10 cellular contexts compared by ENCODE assay signal in the genomic region with DNA sequence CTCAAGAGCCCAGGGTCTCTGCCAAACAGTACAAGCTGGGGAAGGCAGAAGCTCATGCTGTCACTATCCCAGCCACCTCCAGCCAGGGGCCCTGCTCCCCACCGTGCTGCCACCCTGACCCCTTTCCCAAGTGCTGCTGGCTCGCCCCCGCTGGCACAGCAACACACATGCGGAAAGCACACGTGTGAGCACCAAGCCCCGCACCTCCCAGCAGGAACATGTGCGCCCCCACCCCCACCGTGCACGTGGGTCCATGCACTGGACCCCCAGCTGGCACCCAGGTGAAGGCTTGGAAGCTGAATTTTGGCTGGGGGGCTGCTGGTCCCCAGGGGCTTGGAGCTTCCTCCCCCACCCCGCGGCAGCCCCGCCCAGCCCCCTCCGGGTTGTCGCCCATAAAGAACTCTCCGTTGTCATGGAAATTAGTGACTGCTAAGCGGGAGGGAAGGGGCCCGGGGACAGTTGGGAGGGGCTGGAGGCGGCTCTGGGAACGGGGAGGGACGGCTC. TPM values are rescaled to one million over a fixed set of nuclear protein-coding genes. Genes with fewer than 3 reads are reported as not detected.
DNase-seq lines count a peak whose midpoint lies in the region; ATAC-seq and TF ChIP-seq lines count a peak whose summit lies in the region.
"Had no signal": no experiment of that assay in that cellular context is flagged by ENCODE, and none has a peak within 500 bp of the region (broad histone marks: within the 10 kb centered on the region; RNA-seq: fewer than 3 reads in every experiment).

No MANE protein-coding gene starts in this region.

- H3K4me3 ChIP-seq in breast epithelium: peak overlapping the region; percentile 28 to 63 (median 44)
- H3K4me3 ChIP-seq in iPS-15b (ENCODE audit: low read depth, low read length): peak overlapping the region; percentile 72
- peak overlapping the region; percentile 13 to 48 (median 28) for H3K4me3 ChIP-seq in tibial nerve

- ATAC-seq in HG03442 (IDR thresholded peaks at IDR 0.05; ENCODE audit: unreplicated experiment): no peak

- TF ChIP-seq CTCF in breast epithelium (IDR thresholded peaks at IDR 0.05) (no peak), MCF 10A (IDR thresholded peaks at IDR 0.05; ENCODE audit: unreplicated experiment) (no peak), tibial nerve (IDR thresholded peaks at IDR 0.05) (no peak)

- intact Hi-C loops in breast epithelium (cut with DNase I; ENCODE audit: low total_unique reads) (loop anchor here (2.0 to 10.0 kb wide), 2 partner anchors 318 to 1864 kb away; no protein-coding TSS in a partner anchor), MCF 10A (cut with micrococcal nuclease) (no loop called here)

- POLR2A ChIA-PET in MCF 10A (lab: Yijun Ruan, JAX): no interaction called here

- peaks cover 3 to 22% of the 10 kb centered on the region in 2 donors for H3K27me3 ChIP-seq in breast epithelium
- peaks cover 16% of the 10 kb centered on the region for H3K27me3 ChIP-seq in iPS-15b (ENCODE audit: control insufficient read depth, insufficient read depth, low read length)
- H3K27me3 ChIP-seq in tibial nerve: peaks cover 0 to 45% of the 10 kb centered on the region in 2 donors

- H3K9ac ChIP-seq in iPS-15b (ENCODE audit: low read depth, low read length): no peak overlapping the region

- WGBS in tibial nerve, 2 donors: 0 to 2% methylated on average over 5 to 18 of the region's 20 CpGs

- no peaks in the 10 kb centered on the region for H3K4me1 Mint-ChIP-seq in MCF 10A (ENCODE audit: insufficient read depth, unreplicated experiment)

- no peak overlapping the region for H3K27ac Mint-ChIP-seq in MCF 10A (ENCODE audit: low read depth, unreplicated experiment)

- no peak for TF ChIP-seq POLR2A in breast epithelium (IDR thresholded peaks at IDR 0.05)
- no peak for TF ChIP-seq POLR2A in tibial nerve (IDR thresholded peaks at IDR 0.05)

- no peak for DNase-seq in breast epithelium (ENCODE audit: low spot score in 2 of 2)
- DNase-seq in MCF 10A (ENCODE audit: unreplicated experiment): no peak
- peak; percentile 26 for DNase-seq in SKM-1 (lab: John Stamatoyannopoulos, UW; ENCODE audit: unreplicated experiment)
- no peak for DNase-seq in tibial nerve (ENCODE audit: low spot score in 2 of 2)
- no peak for DNase-seq in NCI-H1436 treated with DMSO at 0.1 percent for 48 hours (lab: John Stamatoyannopoulos, UW)
- no peak for DNase-seq in cortex of kidney (lab: John Stamatoyannopoulos, UW)
- DNase-seq: OCI-M1 had no signal

- peaks cover 5% of the 10 kb centered on the region for H3K27me3 Mint-ChIP-seq in MCF 10A (ENCODE audit: insufficient read depth, unreplicated experiment)

- H3K27ac ChIP-seq in breast epithelium (no peak overlapping the region), tibial nerve (no peak overlapping the region)
- H3K27ac ChIP-seq: neutrophil had no signal

- H3K4me1 ChIP-seq in breast epithelium (peaks cover 0 to 6% of the 10 kb centered on the region in 2 donors), iPS-15b (ENCODE audit: control insufficient read depth, insufficient read depth, low read length) (peaks cover 26% of the 10 kb centered on the region), tibial nerve (peaks cover 0 to 21% (median 15%) of the 10 kb centered on the region in 4 donors)

- TF ChIP-seq EP300 in tibial nerve (IDR thresholded peaks at IDR 0.05): no peak

- H3K9me3 ChIP-seq in breast epithelium (no peaks in the 10 kb centered on the region), iPS-15b (ENCODE audit: control insufficient read depth, insufficient read depth, low read length) (no peaks in the 10 kb centered on the region), tibial nerve (no peaks in the 10 kb centered on the region)
- H3K9me3 ChIP-seq: neutrophil had no signal

- no TSS peak for BruUV-seq in MCF 10A (replicated peaks; lab: Mats Ljungman, UMichigan)

- CTCF ChIA-PET in MCF 10A (lab: Yijun Ruan, JAX): interaction anchor here (0.7 to 2.1 kb wide), 2 partner anchors 11 to 30 kb away, joined by 3 to 5 read pairs; no protein-coding TSS in a partner anchor

- H3K4me3 Mint-ChIP-seq in MCF 10A (ENCODE audit: unreplicated experiment): no peak overlapping the region

- H3K9me3 Mint-ChIP-seq in MCF 10A (ENCODE audit: unreplicated experiment): no peaks in the 10 kb centered on the region

- no peaks in the 10 kb centered on the region for H3K36me3 Mint-ChIP-seq in MCF 10A (ENCODE audit: insufficient read depth, unreplicated experiment)

- H3K36me3 ChIP-seq in breast epithelium (no peaks in the 10 kb centered on the region), iPS-15b (ENCODE audit: control insufficient read depth, insufficient read depth, low read length) (no peaks in the 10 kb centered on the region), tibial nerve (no peaks in the 10 kb centered on the region)
- H3K36me3 ChIP-seq: neutrophil had no signal

RNA-seq across cellular contexts. Expression of a gene that starts 0.7 kb away (rescaled TPM):
- total RNA-seq in breast epithelium (1 to 10 TPM in 1 of 3 donors, not detected in 2; 1.5 TPM), MCF 10A (2022) (not detected in 2 replicates), tibial nerve (not detected)

RNA-seq across cellular contexts. Expression of a gene that starts 12.6 kb away (rescaled TPM):
- total RNA-seq in breast epithelium (1 to 10 TPM; 1.6 to 2.0 (median 1.9) TPM), MCF 10A (2022) (7.1 and 9.3 TPM in 2 replicates), tibial nerve (10 to 100 TPM in 1 of 4 donors, 1 to 10 TPM in 3; 1.5 to 12.2 (median 2.8) TPM)

RNA-seq across cellular contexts. Expression of a gene that starts 34.7 kb away (rescaled TPM):
- total RNA-seq in breast epithelium (10 to 100 TPM in 1 of 3 donors, 1 to 10 TPM in 1, under 1 TPM in 1; 0.16 to 11.9 (median 7.5) TPM), MCF 10A (2022) (66.4 and 103 TPM in 2 replicates), tibial nerve (1 to 10 TPM; 1.0 to 2.8 (median 2.3) TPM)

RNA-seq across cellular contexts. Expression of a gene that starts 55.2 kb away (rescaled TPM):
- total RNA-seq in breast epithelium (10 to 100 TPM; 26.4 to 77.4 (median 50.5) TPM), MCF 10A (2022) (3.8 and 6.6 TPM in 2 replicates), tibial nerve (10 to 100 TPM; 47.9 to 68.4 (median 66.9) TPM)
